30 cellular contexts compared by ENCODE assay signal in the genomic region with DNA sequence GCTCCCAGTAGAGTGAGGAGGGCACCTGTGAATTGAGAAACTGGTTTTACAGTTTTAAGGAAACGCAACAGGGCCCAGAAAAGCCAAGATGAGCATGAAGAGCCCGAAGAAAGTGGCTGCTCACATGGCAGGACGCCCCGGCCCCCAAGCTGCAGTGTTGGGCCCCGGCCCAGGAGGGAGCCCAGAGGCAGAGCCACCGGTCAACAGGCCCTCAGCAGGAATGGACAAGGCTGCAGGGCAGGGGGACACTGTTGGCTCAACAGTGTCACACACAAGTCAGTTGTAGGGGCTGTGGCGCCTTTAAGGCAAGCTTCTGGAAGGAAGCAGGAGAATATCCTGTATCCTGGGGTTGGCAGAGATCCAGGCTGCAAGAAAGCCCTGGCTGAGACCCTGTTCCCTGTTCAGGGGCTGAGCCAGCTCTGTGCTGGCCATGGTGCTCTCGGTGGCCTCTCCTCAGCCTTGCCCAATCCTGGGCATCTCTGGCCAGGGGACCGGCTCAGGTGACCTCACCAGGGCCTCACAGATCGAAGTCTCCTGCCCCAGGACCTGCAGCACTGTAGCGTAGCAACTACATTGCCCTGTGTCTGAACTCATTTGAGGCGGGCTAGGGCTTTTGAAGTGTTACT. TPM values are rescaled to one million over a fixed set of nuclear protein-coding genes. Genes with fewer than 3 reads are reported as not detected.
DNase-seq lines count a peak whose midpoint lies in the region; ATAC-seq, FAIRE-seq and TF ChIP-seq lines count a peak whose summit lies in the region.
"Had no signal": no experiment of that assay in that cellular context is flagged by ENCODE, and none has a peak within 500 bp of the region (broad histone marks: within the 10 kb centered on the region; RNA-seq: fewer than 3 reads in every experiment).

No MANE protein-coding gene starts in this region.

- H3K9me3 ChIP-seq in BLaER1 treated with 17β-estradiol and CSF1 and Interleukin-3, amounts not matched to agents 10 nM and 100 nM (replicated peaks in 1 of 11): no peaks in the 10 kb centered on the region
- H3K9me3 ChIP-seq in RWPE2 (ENCODE audit: severe bottlenecking) (no peaks in the 10 kb centered on the region), gastroesophageal sphincter (no peaks in the 10 kb centered on the region)
- H3K9me3 ChIP-seq: BE2C, esophagus muscularis mucosa, neutrophil, suprapubic skin, uterus had no signal

- DNase-seq in RWPE2 (ENCODE audit: low spot score) (peak; percentile 52), medulla oblongata (ENCODE audit: extremely low spot score) (peak; percentile 48), NCI-H2196 (lab: John Stamatoyannopoulos, UW; ENCODE audit: unreplicated experiment) (no peak), RCC 7860 (ENCODE audit: low spot score) (no peak), AG08395 (ENCODE audit: low spot score) (no peak)
- DNase-seq: activated B cell treated with CpG ODN at 0.5 μM for 24 hours; activated CD8-positive, alpha-beta memory T cell treated with anti-CD3 and anti-CD28 coated beads, Interleukin-2, amount 50 U/mL, for 4 hours; BE2C; COR-L47; effector memory CD8-positive, alpha-beta T cell; H9; NCI-H1092 treated with DMSO at 0.1 percent for 48 hours; NCI-H2029; NCI-H226; NCI-H748 treated with DMSO at 0.1 percent for 48 hours; SIG-M5; small intestine; stimulated activated CD4-positive, alpha-beta T cell treated with anti-CD3 and anti-CD28 coated beads, Interleukin-2, amount 100 ng/mL, for 24 hours had no signal

- 60% methylated on average over 1 of the region's 12 CpGs; no CpG with 5 or more reads in 1 of the 2 donors for WGBS in gastroesophageal sphincter (ENCODE audit: low coverage in 1 of 2), 2 donors

- FAIRE-seq in RCC 7860 (lab: Jason Lieb, UNC): no peak
- FAIRE-seq: frontal cortex, GM12891, keratinocyte, small intestine had no signal

- no peaks in the 10 kb centered on the region for H3K27me3 ChIP-seq in BLaER1 treated with 17β-estradiol and CSF1 and Interleukin-3, amounts not matched to agents 10 nM and 100 nM
- H3K27me3 ChIP-seq in RWPE2 (ENCODE audit: insufficient read depth, poor library complexity, severe bottlenecking) (no peaks in the 10 kb centered on the region), gastroesophageal sphincter (no peaks in the 10 kb centered on the region)
- H3K27me3 ChIP-seq: BE2C, esophagus muscularis mucosa, neutrophil, suprapubic skin, uterus had no signal

- peak overlapping the region in 7 of 11 experiments; percentile 7 to 38 (median 21); a peak in 7 of 22 replicates for H3K9ac ChIP-seq in BLaER1 treated with 17β-estradiol and CSF1 and Interleukin-3, amounts not matched to agents 10 nM and 100 nM

- H3K4me1 ChIP-seq in BLaER1 treated with 17β-estradiol and CSF1 and Interleukin-3, amounts not matched to agents 10 nM and 100 nM: peaks cover 31 to 42% (median 37%) of the 10 kb centered on the region in 10 experiments
- H3K4me1 ChIP-seq in RWPE2 (ENCODE audit: insufficient read depth, poor library complexity, severe bottlenecking): peaks cover 5% of the 10 kb centered on the region
- peaks cover 0 to 25% (median 3%) of the 10 kb centered on the region in 3 donors for H3K4me1 ChIP-seq in gastroesophageal sphincter
- H3K4me1 ChIP-seq: BE2C, suprapubic skin, uterus had no signal

- H3K4me2 ChIP-seq in BLaER1 treated with 17β-estradiol and CSF1 and Interleukin-3, amounts not matched to agents 10 nM and 100 nM: peak overlapping the region; percentile 13 to 65 (median 46); a peak in 16 of 22 replicates

- TF ChIP-seq CTCF in RWPE2 (IDR thresholded peaks at IDR 0.05; ENCODE audit: poor library complexity, severe bottlenecking) (no peak), gastroesophageal sphincter (IDR thresholded peaks at IDR 0.05) (no peak)

- TF ChIP-seq POLR2A in gastroesophageal sphincter (IDR thresholded peaks at IDR 0.05): no peak

- H3K27ac ChIP-seq in BLaER1 treated with 17β-estradiol and CSF1 and Interleukin-3, amounts not matched to agents 10 nM and 100 nM: peak overlapping the region in 3 of 11 experiments; percentile 5 to 14 (median 13); a peak in 4 of 22 replicates
- H3K27ac ChIP-seq in RWPE2 (ENCODE audit: poor library complexity, severe bottlenecking): no peak overlapping the region
- H3K27ac ChIP-seq in gastroesophageal sphincter: peak overlapping the region in 1 of 4 donors; percentile 36
- H3K27ac ChIP-seq: esophagus muscularis mucosa, HL-60, neutrophil, suprapubic skin, uterus had no signal

- peaks cover 78 to 100% (median 94%) of the 10 kb centered on the region in 11 experiments; a peak in 21 of 22 replicates for H4K20me1 ChIP-seq in BLaER1 treated with 17β-estradiol and CSF1 and Interleukin-3, amounts not matched to agents 10 nM and 100 nM

- peaks cover 100% of the 10 kb centered on the region in 11 experiments for H3K36me3 ChIP-seq in BLaER1 treated with 17β-estradiol and CSF1 and Interleukin-3, amounts not matched to agents 10 nM and 100 nM
- H3K36me3 ChIP-seq in RWPE2 (ENCODE audit: low read depth): peaks cover 96% of the 10 kb centered on the region
- H3K36me3 ChIP-seq in gastroesophageal sphincter: peaks cover 0 to 100% of the 10 kb centered on the region in 2 donors
- H3K36me3 ChIP-seq: uterus had no signal

- H3K4me3 ChIP-seq in BLaER1 treated with 17β-estradiol and CSF1 and Interleukin-3, amounts not matched to agents 10 nM and 100 nM: no peak overlapping the region
- no peak overlapping the region for H3K4me3 ChIP-seq in RWPE2 (ENCODE audit: severe bottlenecking)
- no peak overlapping the region for H3K4me3 ChIP-seq in gastroesophageal sphincter
- H3K4me3 ChIP-seq: esophagus muscularis mucosa, suprapubic skin, uterus had no signal

- no peak for TF ChIP-seq EP300 in gastroesophageal sphincter (IDR thresholded peaks at IDR 0.05)

- ATAC-seq in RWPE2 (ENCODE audit: low read depth) (no peak), gastroesophageal sphincter (peak; percentile 46), HG02763 (IDR thresholded peaks at IDR 0.05; ENCODE audit: unreplicated experiment) (no peak)
- ATAC-seq: effector memory CD8-positive, alpha-beta T cell had no signal

RNA-seq across cellular contexts. Expression of a gene that starts 28.0 kb away (rescaled TPM):
- total RNA-seq in gastroesophageal sphincter: 10 to 100 TPM; 53.6 to 92.2 (median 59.9) TPM

RNA-seq across cellular contexts. Expression of a gene that starts 36.2 kb away (rescaled TPM):
- total RNA-seq in gastroesophageal sphincter: 1 to 10 TPM in 1 of 4 donors, under 1 TPM in 2, not detected in 1; 0.73 to 1.3 (median 0.81) TPM
- total RNA-seq: activated B cell treated with CpG ODN at 0.5 μM for 24 hours, Daoy had no signal

RNA-seq across cellular contexts. Expression of a gene that starts 59.4 kb away (rescaled TPM):
- 100 to 1,000 TPM; 121 to 195 (median 152) TPM for total RNA-seq in gastroesophageal sphincter

RNA-seq across cellular contexts. Expression of a gene that starts 59.7 kb away (rescaled TPM):
- 10 to 100 TPM; 36.1 to 61.0 (median 46.9) TPM for total RNA-seq in gastroesophageal sphincter

Comparison
In these comparisons a context has a peak if more than half of its experiments do, and no peak if none do; other contexts are left out.
1. DNase-seq: peak in RWPE2 (single experiment) and medulla oblongata (single experiment); none in NCI-H2196 (single experiment), RCC 7860 (single experiment) and AG08395 (single experiment).